ENCODE assay signal across 8 cellular contexts in genomic region chr1:178607718-178608408, GRCh38.
DNase-seq lines count a peak whose midpoint lies in the region; ATAC-seq lines count a peak whose summit lies in the region.

No MANE protein-coding gene starts in this region.

- POLR2A ChIA-PET in naive thymus-derived CD8-positive, alpha-beta T cell (lab: Charles Lee): interaction anchor here (0.7 kb wide), 1 partner anchor 20 kb away, joined by 4 read pairs; no protein-coding TSS in a partner anchor

- peaks cover 2% of the 10 kb centered on the region for H3K9me3 Mint-ChIP-seq in stimulated activated memory B cell treated with anti-CD40 and anti-IgM and Interleukin-4, amounts not matched to agents 10 μg/mL and 1 μg/mL and 100 μg/mL, for 72 hours
- no peaks in the 10 kb centered on the region for H3K9me3 Mint-ChIP-seq in naive thymus-derived CD8-positive, alpha-beta T cell

- peak; percentile 44 for ATAC-seq in HG03064 (IDR thresholded peaks at IDR 0.05; ENCODE audit: low read depth, unreplicated experiment)
- ATAC-seq in stimulated activated memory B cell treated with anti-CD40 and anti-IgM and Interleukin-4, amounts not matched to agents 10 μg/mL and 1 μg/mL and 100 μg/mL, for 72 hours: peak; percentile 80
- no peak for ATAC-seq in naive thymus-derived CD8-positive, alpha-beta T cell

- H3K4me3 Mint-ChIP-seq in stimulated activated memory B cell treated with anti-CD40 and anti-IgM and Interleukin-4, amounts not matched to agents 10 μg/mL and 1 μg/mL and 100 μg/mL, for 72 hours: peak overlapping the region; percentile 58
- H3K4me3 Mint-ChIP-seq in naive thymus-derived CD8-positive, alpha-beta T cell: peak overlapping the region in 1 of 10 donors; percentile 12

- H3K36me3 Mint-ChIP-seq in stimulated activated memory B cell treated with anti-CD40 and anti-IgM and Interleukin-4, amounts not matched to agents 10 μg/mL and 1 μg/mL and 100 μg/mL, for 72 hours: no peaks in the 10 kb centered on the region
- no peaks in the 10 kb centered on the region for H3K36me3 Mint-ChIP-seq in naive thymus-derived CD8-positive, alpha-beta T cell

- DNase-seq in DMS 273 (lab: John Stamatoyannopoulos, UW; ENCODE audit: unreplicated experiment): peak; percentile 7
- DNase-seq in DMS 273 treated with DMSO at 0.1 percent for 48 hours (lab: John Stamatoyannopoulos, UW): no peak
- DNase-seq in SKM-1 (lab: John Stamatoyannopoulos, UW; ENCODE audit: unreplicated experiment): peak; percentile 17
- DNase-seq in iPS-NIHi11 (ENCODE audit: low spot score): no peak
- DNase-seq in naive thymus-derived CD8-positive, alpha-beta T cell: no peak
- no peak for DNase-seq in COLO668 (lab: John Stamatoyannopoulos, UW; ENCODE audit: unreplicated experiment)

- no peaks in the 10 kb centered on the region for H3K27me3 Mint-ChIP-seq in stimulated activated memory B cell treated with anti-CD40 and anti-IgM and Interleukin-4, amounts not matched to agents 10 μg/mL and 1 μg/mL and 100 μg/mL, for 72 hours
- peaks cover 0 to 3% (median 0%) of the 10 kb centered on the region in 5 donors for H3K27me3 Mint-ChIP-seq in naive thymus-derived CD8-positive, alpha-beta T cell

- peaks cover 87% of the 10 kb centered on the region for H3K4me1 Mint-ChIP-seq in stimulated activated memory B cell treated with anti-CD40 and anti-IgM and Interleukin-4, amounts not matched to agents 10 μg/mL and 1 μg/mL and 100 μg/mL, for 72 hours
- peaks cover 0 to 48% (median 0%) of the 10 kb centered on the region in 4 donors for H3K4me1 Mint-ChIP-seq in naive thymus-derived CD8-positive, alpha-beta T cell

- peak overlapping the region; percentile 86 for H3K27ac Mint-ChIP-seq in stimulated activated memory B cell treated with anti-CD40 and anti-IgM and Interleukin-4, amounts not matched to agents 10 μg/mL and 1 μg/mL and 100 μg/mL, for 72 hours
- H3K27ac Mint-ChIP-seq in naive thymus-derived CD8-positive, alpha-beta T cell: peak overlapping the region in 2 of 10 donors; percentile 52 to 90

Comparison
In these comparisons a context has a peak if more than half of its experiments do, and no peak if none do; other contexts are left out.
1. DNase-seq: peak in DMS 273 (single experiment) and SKM-1 (single experiment); none in DMS 273 treated with DMSO at 0.1 percent for 48 hours (single experiment), iPS-NIHi11 (single experiment), naive thymus-derived CD8-positive, alpha-beta T cell (0 of 10) and COLO668 (single experiment).
2. ATAC-seq: peak in HG03064 (single experiment) and stimulated activated memory B cell treated with anti-CD40 and anti-IgM and Interleukin-4, amounts not matched to agents 10 μg/mL and 1 μg/mL and 100 μg/mL, for 72 hours (single experiment); none in naive thymus-derived CD8-positive, alpha-beta T cell (0 of 2).